In the genomic region with DNA sequence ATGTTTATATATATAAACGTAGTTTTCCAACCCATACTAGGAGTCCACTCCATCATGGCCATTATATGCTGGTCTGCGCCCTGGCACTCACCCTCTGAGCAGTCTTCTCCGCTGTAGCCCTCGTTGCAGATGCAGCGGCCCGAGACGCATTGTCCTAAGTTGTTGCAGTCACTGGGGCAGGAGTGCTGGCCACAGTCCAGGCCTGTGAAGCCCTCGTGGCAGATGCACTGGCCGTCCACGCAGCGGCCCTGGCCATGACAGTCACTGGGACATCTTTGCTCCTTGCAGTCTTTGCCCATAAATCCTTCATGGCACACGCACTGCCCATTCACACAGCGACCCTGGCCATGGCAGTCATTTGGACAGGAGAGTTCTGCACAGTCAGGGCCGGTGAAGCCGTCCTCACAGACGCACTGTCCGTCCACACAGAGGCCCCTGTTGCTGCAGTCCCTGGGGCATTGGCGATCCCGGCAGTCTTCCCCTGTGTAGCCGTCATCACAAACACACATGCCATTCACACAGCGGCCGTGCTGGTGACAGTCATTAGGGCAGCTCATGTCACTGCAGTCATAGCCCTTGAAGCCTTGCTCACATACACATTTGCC, we compare ENCODE assay signal across 22 cellular contexts. TPM values are rescaled to one million over a fixed set of nuclear protein-coding genes. Genes with fewer than 3 reads are reported as not detected.
DNase-seq lines count a peak whose midpoint lies in the region; ATAC-seq and TF ChIP-seq lines count a peak whose summit lies in the region.
"Had no signal": no experiment of that assay in that cellular context is flagged by ENCODE, and none has a peak within 500 bp of the region (broad histone marks: within the 10 kb centered on the region; RNA-seq: fewer than 3 reads in every experiment).

No MANE protein-coding gene starts in this region.

- H3K4me3 Mint-ChIP-seq in neural progenitor cell, result no peak overlapping the region
- no peak overlapping the region for H3K4me3 Mint-ChIP-seq in stimulated activated effector memory CD8-positive, alpha-beta T cell treated with anti-CD3 and anti-CD28 coated beads, Interleukin-12 subunit alpha, Interleukin-12 subunit beta, amount 100 ng/mL, for 72 hours
- H3K4me3 Mint-ChIP-seq: CD4-positive, CD25-positive, alpha-beta regulatory T cell; GM23338 had no signal

- H3K27me3 ChIP-seq in AG04450 (ENCODE audit: control insufficient read depth, insufficient read depth, low read length) (no peaks in the 10 kb centered on the region), neural progenitor cell (no peaks in the 10 kb centered on the region)
- H3K27me3 ChIP-seq: BE2C, MG63 had no signal

- H3K4me3 ChIP-seq in AG04450 (ENCODE audit: low read depth, low read length), result no peak overlapping the region
- H3K4me3 ChIP-seq in neural progenitor cell, result no peak overlapping the region
- H3K4me3 ChIP-seq: GM23338, MG63, SK-N-MC had no signal

- H4K20me1 ChIP-seq in neural progenitor cell (ENCODE audit: low read depth), result no peaks in the 10 kb centered on the region

- POLR2A ChIA-PET in AG04450 (lab: Yijun Ruan, JAX), result no interaction called here
- POLR2A ChIA-PET in RWPE1 (lab: Yijun Ruan, JAX; ENCODE audit: low non-redundant PET), result no interaction called here

- no peak overlapping the region for H3K9ac ChIP-seq in neural progenitor cell

- ATAC-seq in stimulated activated effector memory CD8-positive, alpha-beta T cell treated with anti-CD3 and anti-CD28 coated beads, Interleukin-12 subunit alpha, Interleukin-12 subunit beta, amount 100 ng/mL, for 72 hours, result peak; percentile 48
- ATAC-seq in activated CD4-positive, CD25-positive, alpha-beta regulatory T cell treated with anti-CD3 and anti-CD28 coated beads, Interleukin-2, amount 50 U/mL, for 24 hours, result no peak
- ATAC-seq: GM23338, HCT116 had no signal

- CTCF ChIA-PET in AG04450 (lab: Charles Lee) (no interaction called here), RWPE1 (lab: Yijun Ruan, JAX) (interaction anchor here (0.7 kb wide), 1 partner anchor 22 kb away, joined by 3 read pairs; no protein-coding TSS in a partner anchor)

- peak overlapping the region; percentile 25 for H3K27ac Mint-ChIP-seq in neural progenitor cell
- H3K27ac Mint-ChIP-seq in stimulated activated effector memory CD8-positive, alpha-beta T cell treated with anti-CD3 and anti-CD28 coated beads, Interleukin-12 subunit alpha, Interleukin-12 subunit beta, amount 100 ng/mL, for 72 hours, result no peak overlapping the region
- H3K27ac Mint-ChIP-seq: CD4-positive, CD25-positive, alpha-beta regulatory T cell; GM23338 had no signal

- no peaks in the 10 kb centered on the region for H3F3A ChIP-seq in neural progenitor cell (ENCODE audit: low read depth)

- no peaks in the 10 kb centered on the region for H3K79me2 ChIP-seq in neural progenitor cell (ENCODE audit: low read depth)

- H3K9me3 ChIP-seq in AG04450 (ENCODE audit: control insufficient read depth, insufficient read depth, low read length), result no peaks in the 10 kb centered on the region; the same call in 1 of the 2 replicates
- no peaks in the 10 kb centered on the region for H3K9me3 ChIP-seq in neural progenitor cell (ENCODE audit: low read depth)
- H3K9me3 ChIP-seq: BE2C, MG63 had no signal

- H3K36me3 Mint-ChIP-seq in neural progenitor cell, result peaks cover 2% of the 10 kb centered on the region
- H3K36me3 Mint-ChIP-seq in stimulated activated effector memory CD8-positive, alpha-beta T cell treated with anti-CD3 and anti-CD28 coated beads, Interleukin-12 subunit alpha, Interleukin-12 subunit beta, amount 100 ng/mL, for 72 hours, result no peaks in the 10 kb centered on the region
- H3K36me3 Mint-ChIP-seq: CD4-positive, CD25-positive, alpha-beta regulatory T cell had no signal

- no peaks in the 10 kb centered on the region for H3K36me3 ChIP-seq in neural progenitor cell
- H3K36me3 ChIP-seq: BE2C, MG63 had no signal

- no peaks in the 10 kb centered on the region for H3K4me1 ChIP-seq in neural progenitor cell
- H3K4me1 ChIP-seq: BE2C had no signal

- H3K27me3 Mint-ChIP-seq in neural progenitor cell (ENCODE audit: insufficient read depth, low read depth), result peaks cover 4% of the 10 kb centered on the region
- H3K27me3 Mint-ChIP-seq: CD4-positive, CD25-positive, alpha-beta regulatory T cell had no signal

- DNase-seq in AG04450 (ENCODE audit: low read depth, low spot score) (no peak), RWPE1 (ENCODE audit: low spot score) (no peak), neural progenitor cell (ENCODE audit: low spot score) (no peak), DMS153 (lab: John Stamatoyannopoulos, UW) (no peak), hippocampal formation (lab: John Stamatoyannopoulos, UW) (no peak)
- DNase-seq in stimulated activated effector memory CD8-positive, alpha-beta T cell treated with anti-CD3 and anti-CD28 coated beads, Interleukin-12 subunit alpha, Interleukin-12 subunit beta, amount 100 ng/mL, for 72 hours (ENCODE audit: low spot score in 2 of 2), result no peak
- DNase-seq: BE2C; CD4-positive, CD25-positive, alpha-beta regulatory T cell; DND-41; MG63; NCI-H1417; NCI-H187 treated with DMSO at 0.1 percent for 48 hours; NCI-H2107; NCI-H446 treated with DMSO at 0.1 percent for 48 hours; NCI-H526 treated with DMSO at 0.1 percent for 48 hours; OCI-M1; Right ventricle myocardium superior; SW 1271 had no signal

- TF ChIP-seq CTCF in AG04450 (IDR thresholded peaks at IDR 0.05; ENCODE audit: low read depth, low read length), result no peak
- no peak for TF ChIP-seq CTCF in RWPE1 (conservative IDR thresholded peaks at IDR 0.05; ENCODE audit: low read depth)
- no peak for TF ChIP-seq CTCF in neural progenitor cell (IDR thresholded peaks at IDR 0.05)

- no peak overlapping the region for H3K4me2 ChIP-seq in neural progenitor cell
- H3K4me2 ChIP-seq: GM23338 had no signal

- H2AFZ ChIP-seq in neural progenitor cell (replicated peaks), result no peak overlapping the region
- H2AFZ ChIP-seq: GM23338 had no signal

- H3K4me1 Mint-ChIP-seq in neural progenitor cell, result peaks cover 3% of the 10 kb centered on the region
- no peaks in the 10 kb centered on the region for H3K4me1 Mint-ChIP-seq in stimulated activated effector memory CD8-positive, alpha-beta T cell treated with anti-CD3 and anti-CD28 coated beads, Interleukin-12 subunit alpha, Interleukin-12 subunit beta, amount 100 ng/mL, for 72 hours
- H3K4me1 Mint-ChIP-seq: CD4-positive, CD25-positive, alpha-beta regulatory T cell; GM23338 had no signal

- peak overlapping the region; percentile 11 for H3K27ac ChIP-seq in AG04450 (ENCODE audit: low read depth, low read length)
- peak overlapping the region; percentile 80 for H3K27ac ChIP-seq in RWPE1
- H3K27ac ChIP-seq in neural progenitor cell, result no peak overlapping the region
- H3K27ac ChIP-seq: SK-N-MC had no signal

- no peaks in the 10 kb centered on the region for H3K9me3 Mint-ChIP-seq in neural progenitor cell
- no peaks in the 10 kb centered on the region for H3K9me3 Mint-ChIP-seq in stimulated activated effector memory CD8-positive, alpha-beta T cell treated with anti-CD3 and anti-CD28 coated beads, Interleukin-12 subunit alpha, Interleukin-12 subunit beta, amount 100 ng/mL, for 72 hours
- H3K9me3 Mint-ChIP-seq: CD4-positive, CD25-positive, alpha-beta regulatory T cell; GM23338 had no signal

RNA-seq across cellular contexts. Expression of a gene that starts 32.1 kb away (rescaled TPM):
- 265 and 319 TPM in 2 replicates for polyA plus RNA-seq in AG04450 (2011; rRNA removed)
- polyA minus RNA-seq in AG04450 (2011; rRNA and poly(A)+ RNA removed), result 341 and 440 TPM in 2 replicates
- total RNA-seq in neural progenitor cell (ENCODE audit: low replicate concordance), result 54.9 and 56.1 TPM in 2 replicates
- total RNA-seq: CD4-positive, CD25-positive, alpha-beta regulatory T cell had no signal
- polyA plus RNA-seq: CD4-positive, CD25-positive, alpha-beta regulatory T cell had no signal
